Comparison of ENCODE assay signal across 8 cellular contexts in the genomic region with DNA sequence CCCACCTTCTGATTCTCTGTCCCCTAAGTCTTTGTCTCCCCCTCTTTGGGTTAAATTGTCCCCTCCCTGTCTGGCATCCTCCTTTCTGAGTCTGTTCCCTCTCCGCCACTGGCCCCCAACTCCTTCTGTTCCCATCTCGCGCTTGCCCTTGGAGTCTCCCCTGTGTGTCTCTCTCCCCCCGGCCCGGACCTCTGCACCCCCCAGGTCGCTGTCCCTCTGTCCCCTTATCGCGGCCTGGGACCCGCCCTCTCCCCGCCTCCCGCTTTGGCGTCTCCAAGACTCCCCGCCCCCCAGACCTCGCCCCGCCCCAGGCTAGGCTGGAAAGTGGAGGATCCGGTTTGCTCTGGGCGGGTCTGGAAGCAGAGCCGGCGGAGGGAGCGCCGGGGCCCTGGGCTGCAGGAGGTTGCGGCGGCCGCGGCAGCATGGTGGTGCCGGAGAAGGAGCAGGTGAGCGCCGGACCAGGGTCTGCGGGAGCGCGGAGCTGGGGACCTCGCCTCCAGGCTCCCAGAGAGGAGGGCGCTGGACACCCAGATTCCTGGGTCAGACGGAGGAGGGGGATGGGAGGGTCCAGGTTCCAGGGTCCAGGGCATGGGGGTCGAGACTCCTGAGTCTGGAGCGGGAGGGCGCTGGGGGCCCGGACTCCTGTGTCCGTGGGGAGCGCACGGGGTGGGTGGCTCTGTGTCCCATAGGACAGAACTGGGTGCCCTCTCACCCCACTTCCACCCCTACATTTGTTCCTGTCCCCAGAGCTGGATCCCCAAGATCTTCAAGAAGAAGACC. TPM values are rescaled to one million over a fixed set of nuclear protein-coding genes. Genes with fewer than 3 reads are reported as not detected.
A peak's percentile ranks its signal among the peaks of the same experiment; 100 is the strongest.
DNase-seq lines count a peak whose midpoint lies in the region; ATAC-seq and TF ChIP-seq lines count a peak whose summit lies in the region.

A gene (plus strand): TSS at position 348 of the 780 bp plus-strand sequence. CDS start 75 bp downstream, at position 423.

- peaks cover 22% of the 10 kb centered on the region for H3K27me3 ChIP-seq in thymus (ENCODE audit: control insufficient read depth, insufficient read depth)

- H3K4me1 ChIP-seq in thymus (ENCODE audit: control insufficient read depth, insufficient read depth, low read length), result no peaks in the 10 kb centered on the region

- intact Hi-C loops in activated naive CD4-positive, alpha-beta T cell treated with anti-CD3 and anti-CD28 coated beads for 36 hours (cut with micrococcal nuclease), result no loop called here

- no peak for TF ChIP-seq CTCF in HFFc6 (IDR thresholded peaks at IDR 0.05)
- TF ChIP-seq CTCF in fibroblast of villous mesenchyme (IDR thresholded peaks at IDR 0.05; ENCODE audit: insufficient read depth, low read depth, low read length), result no peak

- WGBS in thymus, result 2% methylated on average over 41 of the region's 41 CpGs

- no peak within 1 kb of the TSS for H3K27ac ChIP-seq in thymus (ENCODE audit: low read depth)

- H3K4me3 ChIP-seq in fibroblast of villous mesenchyme (ENCODE audit: low read depth, low read length), result peak within 1 kb of the TSS; percentile 94
- peak within 1 kb of the TSS; percentile 35 for H3K4me3 ChIP-seq in thymus (ENCODE audit: low read length)

- no peaks in the 10 kb centered on the region for H3K36me3 ChIP-seq in thymus (ENCODE audit: control insufficient read depth, insufficient read depth)

- H3K4me1 Mint-ChIP-seq in HFFc6 (ENCODE audit: low read depth), result peaks cover 29% of the 10 kb centered on the region
- H3K4me1 Mint-ChIP-seq in activated naive CD4-positive, alpha-beta T cell treated with anti-CD3 and anti-CD28 coated beads for 36 hours (ENCODE audit: low read depth), result peaks cover 8% of the 10 kb centered on the region
- peaks cover 10 to 15% of the 10 kb centered on the region in 2 donors for H3K4me1 Mint-ChIP-seq in natural killer cell treated with Interleukin-12 subunit alpha and Interleukin-12 subunit beta and Interleukin-15 and Interleukin-18, amount 100 ng/mL, for 72 hours (ENCODE audit: low read depth in 2 of 2)

- no peaks in the 10 kb centered on the region for H3K9me3 Mint-ChIP-seq in HFFc6
- H3K9me3 Mint-ChIP-seq in activated naive CD4-positive, alpha-beta T cell treated with anti-CD3 and anti-CD28 coated beads for 36 hours, result no peaks in the 10 kb centered on the region
- H3K9me3 Mint-ChIP-seq in natural killer cell treated with Interleukin-12 subunit alpha and Interleukin-12 subunit beta and Interleukin-15 and Interleukin-18, amount 100 ng/mL, for 72 hours, result peaks cover 3% of the 10 kb centered on the region

- H3K36me3 Mint-ChIP-seq in HFFc6 (ENCODE audit: low read depth), result peaks cover 31% of the 10 kb centered on the region
- H3K36me3 Mint-ChIP-seq in activated naive CD4-positive, alpha-beta T cell treated with anti-CD3 and anti-CD28 coated beads for 36 hours (ENCODE audit: low read depth), result no peaks in the 10 kb centered on the region
- no peaks in the 10 kb centered on the region for H3K36me3 Mint-ChIP-seq in natural killer cell treated with Interleukin-12 subunit alpha and Interleukin-12 subunit beta and Interleukin-15 and Interleukin-18, amount 100 ng/mL, for 72 hours

- peaks cover 12% of the 10 kb centered on the region for H3K27me3 Mint-ChIP-seq in HFFc6 (ENCODE audit: insufficient read depth)
- peaks cover 62% of the 10 kb centered on the region for H3K27me3 Mint-ChIP-seq in activated naive CD4-positive, alpha-beta T cell treated with anti-CD3 and anti-CD28 coated beads for 36 hours (ENCODE audit: low read depth)
- peaks cover 24 to 61% of the 10 kb centered on the region in 2 donors for H3K27me3 Mint-ChIP-seq in natural killer cell treated with Interleukin-12 subunit alpha and Interleukin-12 subunit beta and Interleukin-15 and Interleukin-18, amount 100 ng/mL, for 72 hours

- H3K4me3 Mint-ChIP-seq in HFFc6, result peak within 1 kb of the TSS; percentile 96
- H3K4me3 Mint-ChIP-seq in activated naive CD4-positive, alpha-beta T cell treated with anti-CD3 and anti-CD28 coated beads for 36 hours, result peak within 1 kb of the TSS; percentile 48
- peak within 1 kb of the TSS; percentile 35 for H3K4me3 Mint-ChIP-seq in natural killer cell treated with Interleukin-12 subunit alpha and Interleukin-12 subunit beta and Interleukin-15 and Interleukin-18, amount 100 ng/mL, for 72 hours

- H3K27ac Mint-ChIP-seq in HFFc6, result peak within 1 kb of the TSS; percentile 77
- no peak within 1 kb of the TSS for H3K27ac Mint-ChIP-seq in activated naive CD4-positive, alpha-beta T cell treated with anti-CD3 and anti-CD28 coated beads for 36 hours
- no peak within 1 kb of the TSS for H3K27ac Mint-ChIP-seq in natural killer cell treated with Interleukin-12 subunit alpha and Interleukin-12 subunit beta and Interleukin-15 and Interleukin-18, amount 100 ng/mL, for 72 hours

- peak; percentile 80 for DNase-seq in ACHN
- peak; percentile 64 for DNase-seq in HFFc6
- peak; percentile 79 to 81 for DNase-seq in NOMO-1 (lab: John Stamatoyannopoulos, UW; ENCODE audit: unreplicated experiment in 2 of 2)
- DNase-seq in activated naive CD4-positive, alpha-beta T cell treated with anti-CD3 and anti-CD28 coated beads for 36 hours, result peak; percentile 68
- DNase-seq in fibroblast of villous mesenchyme (ENCODE audit: low read depth), result peak; percentile 73
- DNase-seq in natural killer cell treated with Interleukin-12 subunit alpha and Interleukin-12 subunit beta and Interleukin-15 and Interleukin-18, amount 100 ng/mL, for 72 hours (ENCODE audit: low spot score), result no peak

- in situ Hi-C loops in ACHN (cut with HindIII; ENCODE audit: low pct_ligation_motif_present, low pct_unique_long_range_greater_than_20kb, low sequenced_read_pairs), result no loop called here

- peaks cover 1% of the 10 kb centered on the region for H3K9me3 ChIP-seq in thymus (ENCODE audit: control insufficient read depth)

- peak; percentile 35 to 59 for ATAC-seq in natural killer cell treated with Interleukin-12 subunit alpha and Interleukin-12 subunit beta and Interleukin-15 and Interleukin-18, amount 100 ng/mL, for 72 hours
- no peak for ATAC-seq in HG03045 (IDR thresholded peaks at IDR 0.05; ENCODE audit: unreplicated experiment)

- CTCF ChIA-PET in activated naive CD4-positive, alpha-beta T cell treated with anti-CD3 and anti-CD28 coated beads for 36 hours (lab: Charles Lee), result no interaction called here

RNA-seq across cellular contexts. Expression of the gene that starts here (rescaled TPM):
- 10 to 100 TPM; 25.5 to 32.5 (median 30.5) TPM for total RNA-seq in HFFc6 (2021; fragmentation: NEBNext Ultra II Directional; extraction: Animal tissue kit (Norgen Biotek cat#: 25700))
- total RNA-seq in activated naive CD4-positive, alpha-beta T cell treated with anti-CD3 and anti-CD28 coated beads for 36 hours, result under 1 TPM; 0.22 to 0.62 TPM
- total RNA-seq in fibroblast of villous mesenchyme, result 17.3 and 18.0 TPM in 2 replicates
- total RNA-seq in natural killer cell treated with Interleukin-12 subunit alpha and Interleukin-12 subunit beta and Interleukin-15 and Interleukin-18, amount 100 ng/mL, for 72 hours, result not detected
- 7.6 TPM for polyA plus RNA-seq in thymus

Comparison
In these comparisons a context has a peak if more than half of its experiments do, and no peak if none do; other contexts are left out.
1. RNA of the gene that starts here (total RNA-seq): 25.5 to 32.5 TPM in HFFc6 and 17.3 to 18.0 TPM in fibroblast of villous mesenchyme; 0.22 to 0.62 TPM in activated naive CD4-positive, alpha-beta T cell treated with anti-CD3 and anti-CD28 coated beads for 36 hours and not detected in natural killer cell treated with Interleukin-12 subunit alpha and Interleukin-12 subunit beta and Interleukin-15 and Interleukin-18, amount 100 ng/mL, for 72 hours; every median in the first group is over 10 times any median in the second.
2. Peak in DNase-seq in activated naive CD4-positive, alpha-beta T cell treated with anti-CD3 and anti-CD28 coated beads for 36 hours; RNA of the gene not detected or under 1 TPM.
3. Peak in ATAC-seq in natural killer cell treated with Interleukin-12 subunit alpha and Interleukin-12 subunit beta and Interleukin-15 and Interleukin-18, amount 100 ng/mL, for 72 hours; RNA of the gene not detected or under 1 TPM.
4. H3K4me3 Mint-ChIP-seq: peak in every context shown above with its lines; median percentile 96 in HFFc6; 48 in activated naive CD4-positive, alpha-beta T cell treated with anti-CD3 and anti-CD28 coated beads for 36 hours; 35 in natural killer cell treated with Interleukin-12 subunit alpha and Interleukin-12 subunit beta and Interleukin-15 and Interleukin-18, amount 100 ng/mL, for 72 hours.